1 cellular context compared by ENCODE assay signal in genomic region chr12:53031616-53032015, GRCh38.
TF ChIP-seq lines count a peak whose summit lies in the region.

No MANE protein-coding gene starts in this region.

TF ChIP-seq in SK-N-SH, 30 proteins besides CTCF, POLR2A, EP300 and RAD21 (continued from another document):
- TF ChIP-seq ZBTB33 (IDR thresholded peaks at IDR 0.05; ENCODE audit: borderline replicate concordance, low read depth) = no peak
- TF ChIP-seq RCOR1 (IDR thresholded peaks at IDR 0.05; ENCODE audit: low read length) = no peak
TF ChIP-seq in SK-N-SH: peak in this region for 0.
